30 cellular contexts compared by ENCODE assay signal in genomic region chr18:45753251-45753650, GRCh38. TPM values are rescaled to one million over a fixed set of nuclear protein-coding genes. Genes with fewer than 3 reads are reported as not detected.
"Had no signal": no experiment of that assay in that cellular context is flagged by ENCODE, and none has a peak within 500 bp of the region (broad histone marks: within the 10 kb centered on the region; RNA-seq: fewer than 3 reads in every experiment).

No MANE protein-coding gene starts in this region.

- FAIRE-seq: RCC 7860, TTC549 had no signal

- H3K36me3 ChIP-seq: adrenal gland, brain microvascular endothelial cell, MG63 had no signal

- H3K4me1 Mint-ChIP-seq: activated CD4-positive, alpha-beta T cell treated with anti-CD3 and anti-CD28 coated beads, Interleukin-2, amount 10 ng/mL, durations not matched to agents 24 days and 14 days had no signal

- ATAC-seq: activated CD8-positive, alpha-beta T cell treated with anti-CD3 and anti-CD28 coated beads for 36 hours; activated naive CD4-positive, alpha-beta T cell treated with anti-CD3 and anti-CD28 coated beads, Interleukin-2, amount 50 U/mL, for 72 hours; activated T-cell treated with anti-CD3 and anti-CD28 coated beads, Interleukin-2, amount 50 U/mL, for 4 hours had no signal

- H2AFZ ChIP-seq: PC-9 had no signal

- H3K27me3 ChIP-seq: adrenal gland, brain microvascular endothelial cell, MG63 had no signal

- H3K27ac ChIP-seq: adrenal gland, brain microvascular endothelial cell, KMS-11, PC-9, RWPE1, SK-N-MC had no signal

- H3K4me3 ChIP-seq: adrenal gland, MG63, PC-9, SK-N-MC had no signal

- H3K36me3 Mint-ChIP-seq: activated naive CD4-positive, alpha-beta T cell treated with anti-CD3 and anti-CD28 coated beads, Interleukin-2, amount 50 U/mL, for 72 hours had no signal

- H3K4me2 ChIP-seq: KMS-11, PC-9 had no signal

- H3K9me3 ChIP-seq: adrenal gland, MG63 had no signal

- H3K9ac ChIP-seq: KMS-11 had no signal

- H3K9me3 Mint-ChIP-seq: activated CD4-positive, alpha-beta T cell treated with anti-CD3 and anti-CD28 coated beads, Interleukin-2, amount 10 ng/mL, durations not matched to agents 24 days and 14 days; activated CD8-positive, alpha-beta T cell treated with anti-CD3 and anti-CD28 coated beads for 36 hours; activated naive CD4-positive, alpha-beta T cell treated with anti-CD3 and anti-CD28 coated beads for 36 hours; activated T-cell treated with anti-CD3 and anti-CD28 coated beads, Interleukin-2, amount 50 U/mL, for 4 hours; activated T-helper 1 cell treated with anti-CD3 and anti-CD28 coated beads, Interleukin-12 subunit alpha, Interleukin-12 subunit beta, Interleukin-2, Interleukin-4 antibody, amounts not matched to agents 30 ng/mL and 10 ng/mL and 1 ng/mL, durations not matched to agents 14 hours and 24 hours and 36 hours had no signal

- H3K27ac Mint-ChIP-seq: activated CD4-positive, alpha-beta T cell treated with anti-CD3 and anti-CD28 coated beads, Interleukin-2, amount 10 ng/mL, durations not matched to agents 24 days and 14 days; activated CD8-positive, alpha-beta T cell treated with anti-CD3 and anti-CD28 coated beads for 36 hours; activated naive CD4-positive, alpha-beta T cell treated with anti-CD3 and anti-CD28 coated beads for 36 hours; activated naive CD4-positive, alpha-beta T cell treated with anti-CD3 and anti-CD28 coated beads, Interleukin-2, amount 50 U/mL, for 72 hours; activated T-helper 1 cell treated with anti-CD3 and anti-CD28 coated beads, Interleukin-12 subunit alpha, Interleukin-12 subunit beta, Interleukin-2, Interleukin-4 antibody, amounts not matched to agents 30 ng/mL and 10 ng/mL and 1 ng/mL, durations not matched to agents 14 hours and 24 hours and 36 hours had no signal

- H3K4me3 Mint-ChIP-seq: activated CD4-positive, alpha-beta T cell treated with anti-CD3 and anti-CD28 coated beads, Interleukin-2, amount 10 ng/mL, durations not matched to agents 24 days and 14 days; activated CD8-positive, alpha-beta T cell treated with anti-CD3 and anti-CD28 coated beads for 36 hours; activated naive CD4-positive, alpha-beta T cell treated with anti-CD3 and anti-CD28 coated beads for 36 hours; activated T-cell treated with anti-CD3 and anti-CD28 coated beads, Interleukin-2, amount 50 U/mL, for 4 hours; activated T-helper 1 cell treated with anti-CD3 and anti-CD28 coated beads, Interleukin-12 subunit alpha, Interleukin-12 subunit beta, Interleukin-2, Interleukin-4 antibody, amounts not matched to agents 30 ng/mL and 10 ng/mL and 1 ng/mL, durations not matched to agents 14 hours and 24 hours and 36 hours had no signal

- DNase-seq: activated CD4-positive, alpha-beta T cell treated with anti-CD3 and anti-CD28 coated beads, Interleukin-2, amount 10 ng/mL, durations not matched to agents 24 days and 14 days; activated CD4-positive, alpha-beta T cell treated with anti-CD3 and anti-CD28 coated beads, Interleukin-2, amount 50 U/mL, for 4 hours; activated CD8-positive, alpha-beta memory T cell treated with anti-CD3 and anti-CD28 coated beads, Interleukin-2, amount 50 U/mL, for 4 hours; activated CD8-positive, alpha-beta T cell treated with anti-CD3 and anti-CD28 coated beads for 36 hours; activated gamma-delta T cell treated with Interleukin-2 at 50 U/mL for 16 hours; activated naive CD4-positive, alpha-beta T cell treated with anti-CD3 and anti-CD28 coated beads for 36 hours; activated T-cell treated with anti-CD3 and anti-CD28 coated beads for 4 hours; activated T-cell treated with anti-CD3 and anti-CD28 coated beads, Interleukin-2, amount 50 U/mL, for 4 hours; adrenal gland; anterior cingulate cortex; brain microvascular endothelial cell; central memory CD4-positive, alpha-beta T cell; MG63; MV-4-11; NCI-H1092; NCI-H1436 treated with DMSO at 0.1 percent for 48 hours; NCI-H1694 treated with DMSO at 0.1 percent for 48 hours; NCI-H2029; NCI-H345; NCI-H524 treated with DMSO at 0.1 percent for 48 hours; PC-9; Right ventricle myocardium superior had no signal

RNA-seq across cellular contexts. Expression of gene SLC14A1, which starts 29.3 kb away (rescaled TPM):
- total RNA-seq: NCI-H460, PC-9 had no signal
